Comparison of ENCODE assay signal across 2 cellular contexts in the genomic region with DNA sequence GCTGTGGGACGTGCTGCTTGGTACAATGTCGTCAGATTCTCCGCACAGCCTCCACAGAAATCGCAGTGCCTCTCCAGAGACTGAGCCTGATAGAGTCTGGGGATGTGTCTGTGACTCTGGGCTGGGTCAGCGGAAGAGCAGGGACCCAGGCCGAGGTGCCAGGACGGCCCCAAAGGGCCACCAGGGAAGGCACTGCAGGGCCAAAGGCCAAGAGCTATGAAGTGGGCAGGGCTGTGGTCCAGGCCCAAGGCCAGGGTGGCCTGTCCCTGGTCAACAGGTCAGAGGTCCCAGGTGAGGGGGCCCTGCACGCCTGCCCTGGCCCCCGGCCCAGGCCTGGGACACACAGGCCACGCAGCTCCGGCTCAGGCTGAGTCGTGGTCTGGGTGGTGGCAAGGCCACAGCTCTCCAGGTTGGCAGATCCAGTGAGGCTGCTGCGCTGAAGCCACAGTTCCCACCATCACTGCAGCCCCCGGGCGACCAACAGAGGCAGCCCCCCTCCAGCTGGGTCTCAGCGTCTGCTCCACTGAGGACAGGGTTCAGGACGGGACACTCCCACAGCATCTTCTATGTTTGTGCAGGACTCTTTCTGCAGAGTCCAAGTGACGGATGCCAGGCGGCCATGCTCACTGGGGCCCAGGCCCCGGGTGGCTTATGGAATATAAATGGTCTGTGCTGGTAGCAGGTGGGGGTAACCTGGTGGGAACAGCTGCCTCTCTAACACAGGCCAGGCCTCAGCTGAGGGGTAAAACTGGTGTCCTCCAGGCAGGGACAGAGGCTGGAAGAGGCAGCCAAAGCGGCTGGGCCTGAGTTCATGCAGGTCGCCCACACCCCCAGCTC.
TF ChIP-seq lines count a peak whose summit lies in the region.

No MANE protein-coding gene starts in this region.

TF ChIP-seq in HEK293, 187 proteins besides CTCF, POLR2A, EP300 and RAD21:
- TF ChIP-seq MYNN (tag by site-specific recombination; IDR thresholded peaks at IDR 0.05; ENCODE audit: borderline replicate concordance) (no peak), ZNF341 (tag by site-specific recombination; IDR thresholded peaks at IDR 0.05; ENCODE audit: low read depth) (peak; percentile 80)

TF ChIP-seq in GM12891, 5 proteins besides CTCF, POLR2A, EP300 and RAD21:
- no peak for TF ChIP-seq TAF1 (IDR thresholded peaks at IDR 0.05; ENCODE audit: low read depth, low read length)
- no peak for TF ChIP-seq POU2F2 (IDR thresholded peaks at IDR 0.05; ENCODE audit: low read depth, low read length)
- no peak for TF ChIP-seq POLR2AphosphoS5 (IDR thresholded peaks at IDR 0.05; ENCODE audit: low read depth, low read length)
- no peak for TF ChIP-seq SPI1 (IDR thresholded peaks at IDR 0.05; ENCODE audit: low read depth, low read length)
- TF ChIP-seq PAX5 (IDR thresholded peaks at IDR 0.05; ENCODE audit: insufficient read depth, low read length, severe bottlenecking): no peak
